In the genomic region with DNA sequence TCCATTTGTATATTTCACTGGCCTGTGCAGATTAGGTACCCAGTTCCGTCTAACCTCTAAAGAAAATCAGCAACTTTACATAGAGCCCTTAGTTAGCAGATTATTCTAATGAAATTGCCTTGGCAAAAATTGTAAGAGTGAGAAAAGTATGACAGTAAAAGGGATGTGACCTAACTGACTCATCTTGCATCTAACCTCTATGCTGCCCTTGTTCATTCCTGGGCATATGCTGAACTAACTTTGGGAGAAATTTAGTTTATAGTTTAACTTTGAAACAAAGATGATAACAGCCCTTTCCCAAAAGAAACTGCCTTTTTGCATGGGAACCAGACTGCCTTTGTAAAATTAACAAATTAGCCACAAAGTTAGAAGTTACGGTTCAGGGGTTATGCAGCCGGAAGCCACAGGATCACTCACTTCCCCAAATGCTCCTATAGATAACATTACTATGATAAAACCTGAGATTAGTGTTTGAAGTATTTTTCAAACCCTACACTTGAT, we compare ENCODE assay signal across 13 cellular contexts.
DNase-seq lines count a peak whose midpoint lies in the region; ATAC-seq and TF ChIP-seq lines count a peak whose summit lies in the region.
"Had no signal": no experiment of that assay in that cellular context is flagged by ENCODE, and none has a peak within 500 bp of the region (broad histone marks: within the 10 kb centered on the region; RNA-seq: fewer than 3 reads in every experiment).

No MANE protein-coding gene starts in this region.

- H3K4me3 Mint-ChIP-seq in CD14-positive monocyte = no peak overlapping the region

- H2AFZ ChIP-seq in mesenchymal stem cell (ENCODE audit: low read depth, low read length) = no peak overlapping the region
- H2AFZ ChIP-seq: GM23248 had no signal

- H2BK120ac ChIP-seq in mesenchymal stem cell (ENCODE audit: low read depth, low read length) = no peak overlapping the region

- H3K9me3 Mint-ChIP-seq in CD14-positive monocyte = peaks cover 9 to 22% (median 16%) of the 10 kb centered on the region in 7 donors

- no peak overlapping the region for H3K23ac ChIP-seq in mesenchymal stem cell (ENCODE audit: low read length in 2 of 2)

- no CpG with 5 or more reads among the region's 3 CpGs for WGBS in mesenchymal stem cell

- H4K8ac ChIP-seq in mesenchymal stem cell (ENCODE audit: low read length) = no peak overlapping the region

- H3K27ac ChIP-seq in mesenchymal stem cell (ENCODE audit: low read length, poor library complexity, severe bottlenecking) = no peak overlapping the region
- H3K27ac ChIP-seq: epithelial cell of prostate, GM23248 had no signal

- no peak overlapping the region for H3K18ac ChIP-seq in mesenchymal stem cell (ENCODE audit: low read depth in 1 of 2, low read length in 2 of 2)

- H3K4me2 ChIP-seq in mesenchymal stem cell (ENCODE audit: low read length, poor library complexity, severe bottlenecking) = no peak overlapping the region

- H3K4me1 Mint-ChIP-seq in CD14-positive monocyte = peaks cover 4% of the 10 kb centered on the region

- no peak overlapping the region for H3K4me3 ChIP-seq in mesenchymal stem cell (ENCODE audit: insufficient read depth in 1 of 2, low read depth in 1 of 2, low read length in 2 of 2)
- H3K4me3 ChIP-seq: GM23248, MG63 had no signal

- no peak overlapping the region for H2BK15ac ChIP-seq in mesenchymal stem cell (ENCODE audit: low read depth, poor library complexity, severe bottlenecking)

- no peak overlapping the region for H3K14ac ChIP-seq in mesenchymal stem cell (ENCODE audit: low read length in 2 of 2)

- intact Hi-C loops in CD14-positive monocyte (cut with micrococcal nuclease) = no loop called here

- H3K27me3 Mint-ChIP-seq in CD14-positive monocyte (ENCODE audit: low read depth in 3 of 3) = no peaks in the 10 kb centered on the region

- H2AK5ac ChIP-seq in mesenchymal stem cell (ENCODE audit: low read length, severe bottlenecking) = no peak overlapping the region

- no peaks in the 10 kb centered on the region for H3K27me3 ChIP-seq in mesenchymal stem cell (ENCODE audit: control insufficient read depth in 1 of 2, insufficient read depth in 1 of 2, low read length in 2 of 2)
- H3K27me3 ChIP-seq: MG63 had no signal

- DNase-seq in SKM-1 treated with dmso at 0.1 percent for 144 hours (lab: John Stamatoyannopoulos, UW; ENCODE audit: unreplicated experiment) (peak; percentile 32), glomerular visceral epithelial cell (ENCODE audit: extremely low spot score) (no peak), NCI-H2196 (lab: John Stamatoyannopoulos, UW; ENCODE audit: unreplicated experiment) (no peak), CD14-positive monocyte (ENCODE audit: low spot score) (no peak), mesenchymal stem cell (no peak)
- DNase-seq: activated CD4-positive, alpha-beta T cell treated with anti-CD3 and anti-CD28 coated beads for 4 hours; amygdala; GM23248; MG63 had no signal

- no peak overlapping the region for H4K91ac ChIP-seq in mesenchymal stem cell (ENCODE audit: low read length)

- peaks cover 7% of the 10 kb centered on the region for H3K9me3 ChIP-seq in mesenchymal stem cell (ENCODE audit: control insufficient read depth, low read length)
- H3K9me3 ChIP-seq: MG63 had no signal

- H2BK12ac ChIP-seq in mesenchymal stem cell (ENCODE audit: low read length in 2 of 2) = no peak overlapping the region

- H3K4ac ChIP-seq in mesenchymal stem cell (ENCODE audit: low read depth in 1 of 2, low read length in 2 of 2) = no peak overlapping the region

- H3K36me3 ChIP-seq in mesenchymal stem cell (ENCODE audit: control insufficient read depth in 1 of 2, insufficient read depth in 2 of 2, low read depth in 1 of 2, low read length in 2 of 2) = no peaks in the 10 kb centered on the region
- H3K36me3 ChIP-seq: MG63 had no signal

- TF ChIP-seq CTCF in CD14-positive monocyte (IDR thresholded peaks at IDR 0.05) = no peak

- H3K4me1 ChIP-seq in mesenchymal stem cell (ENCODE audit: control insufficient read depth, insufficient read depth, low read depth, low read length) = no peaks in the 10 kb centered on the region

- peak overlapping the region in 1 of 7 donors; percentile 13 for H3K27ac Mint-ChIP-seq in CD14-positive monocyte

- H2BK5ac ChIP-seq in mesenchymal stem cell (ENCODE audit: low read depth, low read length, poor library complexity, severe bottlenecking) = no peak overlapping the region

- no peak overlapping the region for H3K9ac ChIP-seq in mesenchymal stem cell (ENCODE audit: low read length)
- H3K9ac ChIP-seq: GM23248 had no signal

- ATAC-seq in GM18861 (IDR thresholded peaks at IDR 0.05; ENCODE audit: unreplicated experiment) (peak; percentile 76), GM21717 (IDR thresholded peaks at IDR 0.05; ENCODE audit: unreplicated experiment) (peak; percentile 87), HG03196 (IDR thresholded peaks at IDR 0.05; ENCODE audit: unreplicated experiment) (peak; percentile 89)

- no peaks in the 10 kb centered on the region for H3K79me1 ChIP-seq in mesenchymal stem cell (replicated peaks; ENCODE audit: low read length, poor library complexity, severe bottlenecking)

- H3K36me3 Mint-ChIP-seq in CD14-positive monocyte = no peaks in the 10 kb centered on the region
